ENCODE assay signal across 8 cellular contexts in the genomic region with DNA sequence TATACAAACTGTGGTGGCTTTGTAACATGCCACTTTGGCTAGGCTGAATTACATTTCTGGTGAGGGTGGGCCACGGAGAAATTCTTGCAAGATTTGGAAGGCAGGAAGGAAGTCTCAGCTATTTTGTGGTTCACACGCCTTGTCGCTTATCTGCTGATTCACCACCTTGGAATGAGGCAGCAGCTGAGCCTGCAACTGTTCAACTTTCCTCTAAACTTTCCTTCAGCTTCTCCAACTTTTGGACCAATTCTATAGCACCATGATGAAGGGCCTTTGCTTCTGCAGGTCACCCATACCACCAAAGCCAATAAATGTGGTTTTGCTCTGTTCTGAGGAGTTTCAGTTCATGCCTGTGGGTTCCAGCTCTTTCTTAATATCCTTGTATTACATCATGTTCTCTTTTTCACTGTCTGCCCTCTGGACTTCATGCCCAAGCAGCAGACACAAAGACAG.
A peak's percentile ranks its signal among the peaks of the same experiment; 100 is the strongest.
DNase-seq lines count a peak whose midpoint lies in the region; ATAC-seq and TF ChIP-seq lines count a peak whose summit lies in the region.

No MANE protein-coding gene starts in this region.

- H3K4me1 ChIP-seq in adipocyte (ENCODE audit: control insufficient read depth, insufficient read depth, low read length): peaks cover 57% of the 10 kb centered on the region

- DNase-seq in AG08395 (ENCODE audit: low spot score): peak; percentile 85
- DNase-seq in adipocyte (ENCODE audit: low read depth): peak; percentile 88
- DNase-seq in kidney glomerular epithelial cell (lab: John Stamatoyannopoulos, UW): peak; percentile 77
- no peak for DNase-seq in activated CD4-positive, CD25-positive, alpha-beta regulatory T cell treated with anti-CD3 and anti-CD28 coated beads, Interleukin-2, amount 50 U/mL, for 72 hours

- ATAC-seq in GM21723 (IDR thresholded peaks at IDR 0.05; ENCODE audit: unreplicated experiment): no peak
- ATAC-seq in GM21360 (IDR thresholded peaks at IDR 0.05; ENCODE audit: unreplicated experiment): no peak
- ATAC-seq in GM21786 (IDR thresholded peaks at IDR 0.05; ENCODE audit: unreplicated experiment): no peak

- no peaks in the 10 kb centered on the region for H3K36me3 ChIP-seq in adipocyte (ENCODE audit: control insufficient read depth, insufficient read depth, low read length, severe bottlenecking)

- TF ChIP-seq EP300 in Ishikawa (IDR thresholded peaks at IDR 0.05; ENCODE audit: borderline replicate concordance): peak; percentile 86

- H3K9ac ChIP-seq in adipocyte (ENCODE audit: low read length): peak overlapping the region; percentile 74

- H3K4me3 ChIP-seq in adipocyte (ENCODE audit: low read length): peak overlapping the region; percentile 48

- H3K9me3 ChIP-seq in adipocyte (ENCODE audit: control insufficient read depth, low read length): no peaks in the 10 kb centered on the region

- no peaks in the 10 kb centered on the region for H3K27me3 ChIP-seq in adipocyte (replicated peaks; ENCODE audit: control insufficient read depth, insufficient read depth, low read length)

- TF ChIP-seq RAD21 in Ishikawa (IDR thresholded peaks at IDR 0.05; ENCODE audit: low read depth): no peak

TF ChIP-seq in Ishikawa, 13 proteins besides CTCF, POLR2A, EP300 and RAD21:
- no peak for TF ChIP-seq CEBPB (IDR thresholded peaks at IDR 0.05)
- TF ChIP-seq, protein P1, sequence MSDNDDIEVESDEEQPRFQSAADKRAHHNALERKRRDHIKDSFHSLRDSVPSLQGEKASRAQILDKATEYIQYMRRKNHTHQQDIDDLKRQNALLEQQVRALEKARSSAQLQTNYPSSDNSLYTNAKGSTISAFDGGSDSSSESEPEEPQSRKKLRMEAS (IDR thresholded peaks at IDR 0.05): no peak
- TF ChIP-seq, protein P2, sequence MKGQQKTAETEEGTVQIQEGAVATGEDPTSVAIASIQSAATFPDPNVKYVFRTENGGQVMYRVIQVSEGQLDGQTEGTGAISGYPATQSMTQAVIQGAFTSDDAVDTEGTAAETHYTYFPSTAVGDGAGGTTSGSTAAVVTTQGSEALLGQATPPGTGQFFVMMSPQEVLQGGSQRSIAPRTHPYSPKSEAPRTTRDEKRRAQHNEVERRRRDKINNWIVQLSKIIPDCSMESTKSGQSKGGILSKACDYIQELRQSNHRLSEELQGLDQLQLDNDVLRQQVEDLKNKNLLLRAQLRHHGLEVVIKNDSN (IDR thresholded peaks at IDR 0.05): no peak
- TF ChIP-seq TCF12 (IDR thresholded peaks at IDR 0.05; ENCODE audit: low read depth): peak; percentile 84
- no peak for TF ChIP-seq TAF1 (IDR thresholded peaks at IDR 0.05; ENCODE audit: low read depth)
- no peak; the same call in 1 of the 2 replicates for TF ChIP-seq FOXM1 (IDR thresholded peaks at IDR 0.05; ENCODE audit: borderline replicate concordance, low read depth)
- TF ChIP-seq EGR1 (IDR thresholded peaks at IDR 0.05): no peak
- TF ChIP-seq YY1 (IDR thresholded peaks at IDR 0.05; ENCODE audit: low read depth): no peak
- no peak for TF ChIP-seq ZBTB7A (IDR thresholded peaks at IDR 0.05; ENCODE audit: low read depth)
- peak; percentile 95 for TF ChIP-seq TEAD4 (IDR thresholded peaks at IDR 0.05)
- peak; percentile 59 for TF ChIP-seq NFIC (IDR thresholded peaks at IDR 0.05)
